Comparison of ENCODE assay signal across 12 cellular contexts in genomic region chr3:172846103-172846561, GRCh38.
A peak's percentile ranks its signal among the peaks of the same experiment; 100 is the strongest.
DNase-seq lines count a peak whose midpoint lies in the region; ATAC-seq, FAIRE-seq and TF ChIP-seq lines count a peak whose summit lies in the region.
"Had no signal": no experiment of that assay in that cellular context is flagged by ENCODE, and none has a peak within 500 bp of the region (broad histone marks: within the 10 kb centered on the region; RNA-seq: fewer than 3 reads in every experiment).

No MANE protein-coding gene starts in this region.

- H3K27ac Mint-ChIP-seq in endodermal cell = no peak overlapping the region

- peaks cover 15% of the 10 kb centered on the region for H3K27me3 Mint-ChIP-seq in endodermal cell (ENCODE audit: insufficient read depth)

- TF ChIP-seq CTCF in endodermal cell (conservative IDR thresholded peaks at IDR 0.05) (no peak), D721Med (IDR thresholded peaks at IDR 0.05; ENCODE audit: insufficient read depth, missing control alignments) (no peak), stomach (IDR thresholded peaks at IDR 0.05) (no peak)

- H3K36me3 Mint-ChIP-seq in endodermal cell (ENCODE audit: low read depth) = no peaks in the 10 kb centered on the region

- 70 to 71% methylated on average over 1 to 3 of the region's 4 CpGs for WGBS in endodermal cell (ENCODE audit: insufficient coverage in 1 of 2, insufficient read length in 1 of 2), 2 experiments
- 68 to 87% (median 72%) methylated on average over 4 of the region's 4 CpGs for WGBS in stomach, 5 donors

- H3K4me1 ChIP-seq in endodermal cell (ENCODE audit: control insufficient read depth, insufficient read depth, low read length) (no peaks in the 10 kb centered on the region), stomach (peaks cover 0 to 10% (median 0%) of the 10 kb centered on the region in 4 donors), HAP-1 (no peaks in the 10 kb centered on the region)
- H3K4me1 ChIP-seq: left ventricle myocardium inferior had no signal

- no peaks in the 10 kb centered on the region for H3K9me3 Mint-ChIP-seq in endodermal cell

- in situ Hi-C loops in HAP-1 (cut with MboI; ENCODE audit: low sequenced_read_pairs) = no loop called here

- no peaks in the 10 kb centered on the region for H3K4me1 Mint-ChIP-seq in endodermal cell

- peak; percentile 43 for DNase-seq in M059J (ENCODE audit: low read depth)
- no peak for DNase-seq in endodermal cell
- DNase-seq in D721Med (ENCODE audit: insufficient read length, low spot score) = no peak
- DNase-seq in stomach = no peak
- DNase-seq in HAP-1 (ENCODE audit: low spot score in 2 of 2) = no peak
- DNase-seq in mesenteric fat pad (ENCODE audit: low spot score) = no peak
- DNase-seq: activated CD4-positive, alpha-beta T cell treated with anti-CD3 and anti-CD28 coated beads for 48 hours; DMS153; left ventricle myocardium inferior; stimulated activated naive CD4-positive, alpha-beta T cell treated with Interleukin-2 at 50 U/mL for 16 hours had no signal

- no peak overlapping the region for H3K4me3 Mint-ChIP-seq in endodermal cell

- H3K36me3 ChIP-seq in endodermal cell (ENCODE audit: control insufficient read depth, insufficient read depth, low read length) = no peaks in the 10 kb centered on the region
- no peaks in the 10 kb centered on the region for H3K36me3 ChIP-seq in stomach
- no peaks in the 10 kb centered on the region for H3K36me3 ChIP-seq in HAP-1 (replicated peaks)
- H3K36me3 ChIP-seq: left ventricle myocardium inferior had no signal

- H3K9ac ChIP-seq in endodermal cell (ENCODE audit: extremely low read depth, low read length, poor library complexity, severe bottlenecking) = no peak overlapping the region

- TF ChIP-seq POLR2A in GM18505 (IDR thresholded peaks at IDR 0.05; ENCODE audit: borderline replicate concordance, extremely low read depth, insufficient read depth, insufficient read length) (no peak), stomach (IDR thresholded peaks at IDR 0.05) (no peak)

- H3K27ac ChIP-seq in endodermal cell (ENCODE audit: low read depth, low read length) (peak overlapping the region; percentile 47), stomach (no peak overlapping the region)
- H3K27ac ChIP-seq: left ventricle myocardium inferior had no signal

- H3K4me3 ChIP-seq in endodermal cell (ENCODE audit: low read length) = no peak overlapping the region
- H3K4me3 ChIP-seq in stomach = no peak overlapping the region
- H3K4me3 ChIP-seq in HAP-1 = no peak overlapping the region
- H3K4me3 ChIP-seq: left ventricle myocardium inferior had no signal

- no peak for FAIRE-seq in D721Med (lab: Jason Lieb, UNC)

- ATAC-seq in GM18505 (IDR thresholded peaks at IDR 0.05; ENCODE audit: unreplicated experiment) (peak; percentile 72), GM21619 (IDR thresholded peaks at IDR 0.05; ENCODE audit: unreplicated experiment) (peak; percentile 76)

- intact Hi-C loops in stomach (cut with DNase I; ENCODE audit: low total_unique reads) = no loop called here

- no peak for TF ChIP-seq EP300 in stomach (IDR thresholded peaks at IDR 0.05)

- H3K9me3 ChIP-seq in endodermal cell (ENCODE audit: control insufficient read depth, low read length) (no peaks in the 10 kb centered on the region), stomach (no peaks in the 10 kb centered on the region), HAP-1 (no peaks in the 10 kb centered on the region)
- H3K9me3 ChIP-seq: left ventricle myocardium inferior had no signal

- H3K27me3 ChIP-seq in endodermal cell (ENCODE audit: control insufficient read depth, insufficient read depth, low read length, poor library complexity, severe bottlenecking) = no peaks in the 10 kb centered on the region
- no peaks in the 10 kb centered on the region for H3K27me3 ChIP-seq in stomach
- H3K27me3 ChIP-seq in HAP-1 (ENCODE audit: low read depth) = no peaks in the 10 kb centered on the region
